ENCODE assay signal across 9 cellular contexts in the genomic region with DNA sequence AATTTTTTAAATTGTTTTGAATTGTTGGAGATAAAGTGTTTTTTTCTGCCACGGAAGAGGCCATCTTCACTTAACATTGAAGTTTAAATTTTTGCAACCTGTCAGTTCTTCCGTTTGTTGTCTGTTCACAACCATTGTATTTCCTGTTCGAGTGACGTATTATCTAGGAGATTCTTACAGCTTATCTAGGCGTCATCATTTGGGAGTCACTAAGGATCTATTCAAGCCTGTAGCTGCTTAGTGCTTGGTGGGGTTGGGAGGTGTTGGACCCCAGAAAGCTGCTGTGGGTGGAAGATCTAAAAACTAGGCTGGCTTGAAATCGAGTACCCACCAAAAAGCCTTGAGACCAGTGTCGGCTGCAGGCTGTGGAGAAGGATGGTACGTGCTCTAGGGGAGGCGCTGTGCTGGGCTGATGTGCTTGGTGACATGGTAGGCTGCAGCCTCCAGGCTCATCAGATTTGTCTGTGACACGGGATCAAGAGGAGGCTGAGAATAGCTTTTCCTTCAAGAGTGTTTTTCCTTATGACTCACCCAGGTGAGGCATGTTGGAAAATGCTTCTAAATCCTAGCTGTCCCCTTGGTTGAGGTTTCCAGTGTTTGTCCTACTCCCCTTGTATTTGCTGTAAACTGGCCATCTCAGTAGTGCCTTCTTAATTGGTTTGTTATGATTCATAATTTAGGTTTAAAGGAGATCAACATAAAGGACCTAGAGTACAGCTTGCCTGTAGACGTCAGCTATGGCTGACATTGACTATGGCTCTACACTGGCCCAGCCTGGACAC. TPM values are rescaled to one million over a fixed set of nuclear protein-coding genes. Genes with fewer than 3 reads are reported as not detected.
DNase-seq lines count a peak whose midpoint lies in the region; ATAC-seq, FAIRE-seq and TF ChIP-seq lines count a peak whose summit lies in the region.
"Had no signal": no experiment of that assay in that cellular context is flagged by ENCODE, and none has a peak within 500 bp of the region (broad histone marks: within the 10 kb centered on the region; RNA-seq: fewer than 3 reads in every experiment).

No MANE protein-coding gene starts in this region.

- no peaks in the 10 kb centered on the region for H3K9me3 ChIP-seq in esophagus squamous epithelium
- H3K9me3 ChIP-seq in skeletal muscle tissue (ENCODE audit: control insufficient read depth in 3 of 3, low read length in 3 of 3) = no peaks in the 10 kb centered on the region
- H3K9me3 ChIP-seq: A549 had no signal

- peaks cover 9 to 71% (median 21%) of the 10 kb centered on the region in 3 donors for H3K36me3 ChIP-seq in esophagus squamous epithelium
- H3K36me3 ChIP-seq in skeletal muscle tissue (ENCODE audit: control insufficient read depth in 3 of 3, insufficient read depth in 3 of 3, low read length in 3 of 3) = peaks cover 19 to 35% (median 27%) of the 10 kb centered on the region in 3 donors

- peak overlapping the region; percentile 63 for H3K27ac Mint-ChIP-seq in activated CD8-positive, alpha-beta memory T cell treated with anti-CD3 and anti-CD28 coated beads, Interleukin-2, amount 10 ng/mL, durations not matched to agents 7 days and 5 days
- peak overlapping the region; percentile 74 for H3K27ac Mint-ChIP-seq in activated CD8-positive, alpha-beta T cell treated with anti-CD3 and anti-CD28 coated beads for 36 hours

- H3K4me3 ChIP-seq in esophagus squamous epithelium (no peak overlapping the region), skeletal muscle tissue (ENCODE audit: low read length in 3 of 3) (no peak overlapping the region)
- H3K4me3 ChIP-seq: A549 had no signal

- peaks cover 0 to 32% (median 11%) of the 10 kb centered on the region in 3 donors for H3K4me1 ChIP-seq in esophagus squamous epithelium
- peaks cover 6 to 13% (median 6%) of the 10 kb centered on the region in 3 donors for H3K4me1 ChIP-seq in skeletal muscle tissue (ENCODE audit: control insufficient read depth in 3 of 3, insufficient read depth in 3 of 3, low read length in 3 of 3)
- H3K4me1 ChIP-seq: A549 had no signal

- H3K27me3 ChIP-seq in esophagus squamous epithelium (no peaks in the 10 kb centered on the region), skeletal muscle tissue (ENCODE audit: control insufficient read depth in 3 of 3, insufficient read depth in 3 of 3, low read length in 3 of 3) (no peaks in the 10 kb centered on the region)

- H3K27me3 Mint-ChIP-seq in activated CD8-positive, alpha-beta memory T cell treated with anti-CD3 and anti-CD28 coated beads, Interleukin-2, amount 10 ng/mL, durations not matched to agents 7 days and 5 days = no peaks in the 10 kb centered on the region
- H3K27me3 Mint-ChIP-seq in activated CD8-positive, alpha-beta T cell treated with anti-CD3 and anti-CD28 coated beads for 36 hours = no peaks in the 10 kb centered on the region

- 68 to 69% methylated on average over 10 to 11 of the region's 11 CpGs for WGBS in esophagus squamous epithelium, 2 donors

- TF ChIP-seq POLR2A in esophagus squamous epithelium (IDR thresholded peaks at IDR 0.05) = no peak
- TF ChIP-seq POLR2A in H54 (IDR thresholded peaks at IDR 0.05; ENCODE audit: low read depth, low read length) = no peak

- POLR2A ChIA-PET in activated CD8-positive, alpha-beta T cell treated with anti-CD3 and anti-CD28 coated beads for 36 hours (lab: Charles Lee) = interaction anchor here (1.1 to 2.2 kb wide), 5 partner anchors 10 to 141 kb away, joined by 3 to 6 read pairs (median 5); a partner anchor contains a TSS

- H3K9me3 Mint-ChIP-seq in activated CD8-positive, alpha-beta memory T cell treated with anti-CD3 and anti-CD28 coated beads, Interleukin-2, amount 10 ng/mL, durations not matched to agents 7 days and 5 days (ENCODE audit: low read depth) = no peaks in the 10 kb centered on the region
- no peaks in the 10 kb centered on the region for H3K9me3 Mint-ChIP-seq in activated CD8-positive, alpha-beta T cell treated with anti-CD3 and anti-CD28 coated beads for 36 hours

- peaks cover 12% of the 10 kb centered on the region for H3K36me3 Mint-ChIP-seq in activated CD8-positive, alpha-beta memory T cell treated with anti-CD3 and anti-CD28 coated beads, Interleukin-2, amount 10 ng/mL, durations not matched to agents 7 days and 5 days
- peaks cover 8% of the 10 kb centered on the region for H3K36me3 Mint-ChIP-seq in activated CD8-positive, alpha-beta T cell treated with anti-CD3 and anti-CD28 coated beads for 36 hours (ENCODE audit: low read depth)

- peak; percentile 20 for ATAC-seq in activated CD8-positive, alpha-beta memory T cell treated with anti-CD3 and anti-CD28 coated beads, Interleukin-2, amount 10 ng/mL, durations not matched to agents 7 days and 5 days
- ATAC-seq in activated CD8-positive, alpha-beta T cell treated with anti-CD3 and anti-CD28 coated beads for 36 hours = peak; percentile 32
- ATAC-seq in HG03175 (IDR thresholded peaks at IDR 0.05; ENCODE audit: unreplicated experiment) = no peak

- no peak for FAIRE-seq in H54 (lab: Jason Lieb, UNC)
- FAIRE-seq: A549 had no signal

- H3K4me1 Mint-ChIP-seq in activated CD8-positive, alpha-beta memory T cell treated with anti-CD3 and anti-CD28 coated beads, Interleukin-2, amount 10 ng/mL, durations not matched to agents 7 days and 5 days = peaks cover 24% of the 10 kb centered on the region
- peaks cover 23% of the 10 kb centered on the region for H3K4me1 Mint-ChIP-seq in activated CD8-positive, alpha-beta T cell treated with anti-CD3 and anti-CD28 coated beads for 36 hours (ENCODE audit: low read depth)

- H3K4me3 Mint-ChIP-seq in activated CD8-positive, alpha-beta memory T cell treated with anti-CD3 and anti-CD28 coated beads, Interleukin-2, amount 10 ng/mL, durations not matched to agents 7 days and 5 days = no peak overlapping the region
- H3K4me3 Mint-ChIP-seq in activated CD8-positive, alpha-beta T cell treated with anti-CD3 and anti-CD28 coated beads for 36 hours = peak overlapping the region; percentile 28

- DNase-seq in activated CD8-positive, alpha-beta memory T cell treated with anti-CD3 and anti-CD28 coated beads, Interleukin-2, amount 10 ng/mL, durations not matched to agents 7 days and 5 days = no peak
- no peak for DNase-seq in activated CD8-positive, alpha-beta memory T cell treated with anti-CD3 and anti-CD28 coated beads, Interleukin-2, amount 50 U/mL, for 48 hours
- no peak for DNase-seq in activated CD8-positive, alpha-beta T cell treated with anti-CD3 and anti-CD28 coated beads for 36 hours
- DNase-seq in esophagus squamous epithelium (lab: John Stamatoyannopoulos, UW) = no peak
- DNase-seq in posterior vena cava (ENCODE audit: low spot score) = no peak
- DNase-seq in H54 (ENCODE audit: insufficient read length, low spot score) = no peak

- no peak for TF ChIP-seq CTCF in activated CD8-positive, alpha-beta T cell treated with anti-CD3 and anti-CD28 coated beads for 36 hours (IDR thresholded peaks at IDR 0.05)
- TF ChIP-seq CTCF in esophagus squamous epithelium (IDR thresholded peaks at IDR 0.05) = no peak

- H3K9ac ChIP-seq in skeletal muscle tissue (ENCODE audit: low read depth in 1 of 3, low read length in 3 of 3) = no peak overlapping the region

- peak overlapping the region; percentile 40 to 70 (median 62) for H3K27ac ChIP-seq in esophagus squamous epithelium
- peak overlapping the region; percentile 11 for H3K27ac ChIP-seq in skeletal muscle tissue (ENCODE audit: low read depth, low read length)
- H3K27ac ChIP-seq: A549 had no signal

- intact Hi-C loops in activated CD8-positive, alpha-beta T cell treated with anti-CD3 and anti-CD28 coated beads for 36 hours (cut with micrococcal nuclease) = loop anchor here (2.0 kb wide), 1 partner anchor 83 kb away; a partner anchor contains a TSS
- intact Hi-C loops in esophagus squamous epithelium (cut with DNase I) (no loop called here), posterior vena cava (cut with DNase I) (loop anchor here in 1 of 2 donors (10.0 kb wide), 1 partner anchor 99 kb away; no protein-coding TSS in a partner anchor)

- CTCF ChIA-PET in activated CD8-positive, alpha-beta memory T cell treated with anti-CD3 and anti-CD28 coated beads, Interleukin-2, amount 10 ng/mL, durations not matched to agents 7 days and 5 days (lab: Charles Lee) = interaction anchor here (0.7 to 11.7 kb wide), 29 partner anchors 8 to 303 kb away, joined by 3 to 100 read pairs (median 7); a partner anchor contains a TSS
- CTCF ChIA-PET in activated CD8-positive, alpha-beta T cell treated with anti-CD3 and anti-CD28 coated beads for 36 hours (lab: Charles Lee) = interaction anchor here (0.7 to 5.2 kb wide), 41 partner anchors 8 to 264 kb away, joined by 3 to 87 read pairs (median 6); a partner anchor contains a TSS

RNA-seq across cellular contexts. Expression of a gene that starts 57.8 kb away (rescaled TPM):
- total RNA-seq in activated CD8-positive, alpha-beta memory T cell treated with anti-CD3 and anti-CD28 coated beads, Interleukin-2, amount 10 ng/mL, durations not matched to agents 7 days and 5 days = 1 to 10 TPM; 4.3 to 4.8 TPM
- total RNA-seq in activated CD8-positive, alpha-beta T cell treated with anti-CD3 and anti-CD28 coated beads for 36 hours = 1 to 10 TPM; 5.1 to 5.5 TPM
- total RNA-seq in esophagus squamous epithelium (10 to 100 TPM in 1 of 4 donors, 1 to 10 TPM in 3; 4.6 to 12.8 (median 7.5) TPM), skeletal muscle tissue (14.6 TPM), posterior vena cava (1 to 10 TPM; 8.8 to 9.8 TPM)
